Comparison of ENCODE assay signal across 8 cellular contexts in the genomic region with DNA sequence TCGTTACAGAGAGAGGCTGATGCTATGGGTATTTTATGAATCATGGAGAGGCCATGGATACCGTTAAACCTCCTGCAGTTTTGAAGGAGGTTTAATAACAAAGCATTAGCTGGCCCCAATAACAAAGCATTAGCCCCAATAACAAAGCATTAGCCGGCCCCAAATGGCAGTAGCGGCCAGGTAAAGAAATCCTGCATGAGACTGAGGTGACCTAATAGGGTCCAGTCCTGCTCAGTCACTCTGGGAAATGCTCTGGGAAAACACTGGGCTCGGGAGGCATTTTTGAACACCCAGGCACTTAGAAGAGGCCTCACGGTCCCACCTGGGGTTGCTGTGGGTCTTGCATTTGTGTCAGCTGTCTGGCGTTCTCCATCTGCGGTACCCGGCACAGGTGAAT. TPM values are rescaled to one million over a fixed set of nuclear protein-coding genes. Genes with fewer than 3 reads are reported as not detected.
DNase-seq lines count a peak whose midpoint lies in the region; ATAC-seq and TF ChIP-seq lines count a peak whose summit lies in the region.

No MANE protein-coding gene starts in this region.

- peak overlapping the region in 1 of 2 donors; percentile 75 for H3K4me3 ChIP-seq in right atrium auricular region
- peak overlapping the region; percentile 40 to 70 for H3K4me3 ChIP-seq in cardiac fibroblast (replicated peaks in 1 of 2; ENCODE audit: low read depth in 2 of 2, low read length in 2 of 2)
- H3K4me3 ChIP-seq in mucosa of rectum (ENCODE audit: low read length in 2 of 2): peak overlapping the region; percentile 73 to 82
- peak overlapping the region; percentile 56 for H3K4me3 ChIP-seq in urinary bladder (ENCODE audit: low read depth, low read length)

- no peak for TF ChIP-seq CTCF in right atrium auricular region (IDR thresholded peaks at IDR 0.05)
- no peak for TF ChIP-seq CTCF in cardiac fibroblast (IDR thresholded peaks at IDR 0.05; ENCODE audit: low read depth, low read length)

- H3K9me3 ChIP-seq in right atrium auricular region (no peaks in the 10 kb centered on the region), mucosa of rectum (ENCODE audit: control insufficient read depth in 2 of 2, low read length in 2 of 2) (no peaks in the 10 kb centered on the region)

- H3K27me3 ChIP-seq in right atrium auricular region: no peaks in the 10 kb centered on the region
- no peaks in the 10 kb centered on the region for H3K27me3 ChIP-seq in mucosa of rectum (ENCODE audit: control insufficient read depth in 2 of 2, insufficient read depth in 2 of 2, low read length in 2 of 2)

- ATAC-seq in left cardiac atrium: no peak

- H3K4me1 ChIP-seq in right atrium auricular region: peaks cover 0 to 28% of the 10 kb centered on the region in 2 donors
- H3K4me1 ChIP-seq in mucosa of rectum (ENCODE audit: control insufficient read depth in 2 of 2, insufficient read depth in 2 of 2, low read length in 2 of 2): peaks cover 8 to 21% of the 10 kb centered on the region in 2 donors
- H3K4me1 ChIP-seq in urinary bladder (ENCODE audit: insufficient read depth): peaks cover 2% of the 10 kb centered on the region

- DNase-seq in right atrium auricular region (ENCODE audit: low spot score) (no peak), left cardiac atrium (no peak), cardiac fibroblast (ENCODE audit: low read depth in 2 of 2) (no peak), NCI-H2196 treated with DMSO at 0.1 percent for 48 hours (lab: John Stamatoyannopoulos, UW; ENCODE audit: unreplicated experiment) (no peak), T1000 (lab: John Stamatoyannopoulos, UW) (no peak)
- no peak for DNase-seq in central memory CD4-positive, alpha-beta T cell

- H3K36me3 ChIP-seq in right atrium auricular region (no peaks in the 10 kb centered on the region), mucosa of rectum (ENCODE audit: control insufficient read depth in 2 of 2, insufficient read depth in 2 of 2, low read length in 2 of 2) (no peaks in the 10 kb centered on the region), urinary bladder (ENCODE audit: insufficient read depth) (no peaks in the 10 kb centered on the region)

- peak overlapping the region; percentile 58 to 71 for H3K9ac ChIP-seq in mucosa of rectum (ENCODE audit: low read depth in 1 of 2, low read length in 2 of 2)

- H3K27ac ChIP-seq in right atrium auricular region (peak overlapping the region; percentile 79 to 85), mucosa of rectum (ENCODE audit: low read depth in 2 of 2, low read length in 2 of 2) (peak overlapping the region; percentile 49 to 83), urinary bladder (ENCODE audit: low read depth) (no peak overlapping the region)

- WGBS in urinary bladder: 82% methylated on average over 9 of the region's 9 CpGs

- intact Hi-C loops in left cardiac atrium (cut with DNase I): no loop called here

RNA-seq across cellular contexts. Expression of gene RIN3, which starts 0.8 kb away (rescaled TPM):
- total RNA-seq in right atrium auricular region (10 to 100 TPM in 1 of 2 donors, 1 to 10 TPM in 1; 6.6 to 11.8 TPM), left cardiac atrium (10 to 100 TPM; 19.1 to 19.9 TPM), urinary bladder (9.1 TPM)
- polyA plus RNA-seq in urinary bladder: 21.7 TPM
